In genomic region chr9:17236147-17236546, GRCh38 we compare ENCODE assay signal across 27 cellular contexts.
DNase-seq lines count a peak whose midpoint lies in the region; ATAC-seq, FAIRE-seq and TF ChIP-seq lines count a peak whose summit lies in the region.
"Had no signal": no experiment of that assay in that cellular context is flagged by ENCODE, and none has a peak within 500 bp of the region (broad histone marks: within the 10 kb centered on the region; RNA-seq: fewer than 3 reads in every experiment).

No MANE protein-coding gene starts in this region.

- CTCF ChIA-PET in HepG2 (lab: Yijun Ruan, JAX; ENCODE audit: low intra/inter-chr PET ratio, low total read pairs) = no interaction called here

- POLR2A ChIA-PET in HepG2 (lab: Yijun Ruan, JAX) = no interaction called here

- TF ChIP-seq RAD21 in HepG2 (CRISPR knock-in tag; IDR thresholded peaks at IDR 0.05) = no peak

- ATAC-seq in right lobe of liver (peak in 3 of 4 donors; percentile 51 to 57 (median 53)), HepG2 (no peak), left lobe of liver (peak; percentile 37), mucosa of descending colon (no peak), esophagus mucosa (no peak)
- ATAC-seq: A549, Panc1, T-cell had no signal

- 27% methylated on average over 2 of the region's 2 CpGs for WGBS in right lobe of liver (ENCODE audit: insufficient coverage, low coverage, low lambda C conversion rate, missing lambda C conversion rate)
- WGBS in HepG2 (ENCODE audit: low lambda C conversion rate) = 43% methylated on average over 2 of the region's 2 CpGs

- FAIRE-seq in HepG2 (lab: Jason Lieb, UNC) = no peak
- FAIRE-seq: A549, GM12892, GM19239, H1 had no signal

- no peak for TF ChIP-seq CTCF in right lobe of liver (IDR thresholded peaks at IDR 0.05)
- TF ChIP-seq CTCF in HepG2 (CRISPR knock-in tag; IDR thresholded peaks at IDR 0.05) = no peak
- no peak for TF ChIP-seq CTCF in mucosa of descending colon (IDR thresholded peaks at IDR 0.05)

- H3K9me3 ChIP-seq in right lobe of liver (no peaks in the 10 kb centered on the region), HepG2 (ENCODE audit: low read length) (peaks cover 16% of the 10 kb centered on the region), mucosa of descending colon (no peaks in the 10 kb centered on the region)
- H3K9me3 ChIP-seq: A549 had no signal

- no peak for TF ChIP-seq EP300 in HepG2 (IDR thresholded peaks at IDR 0.05; ENCODE audit: low read depth in 2 of 2, low read length in 2 of 2)
- TF ChIP-seq EP300 in HepG2 (CRISPR knock-in tag; IDR thresholded peaks at IDR 0.05; ENCODE audit: borderline replicate concordance) = no peak

- no peak overlapping the region for H3K4me2 ChIP-seq in HepG2 (ENCODE audit: low read depth, low read length)
- H3K4me2 ChIP-seq: A549; BLaER1 treated with 17β-estradiol and CSF1 and Interleukin-3, amounts not matched to agents 10 nM and 100 nM; KMS-11 had no signal

- no peak overlapping the region for H3K9ac ChIP-seq in HepG2 (ENCODE audit: insufficient read depth, low read depth, low read length)
- H3K9ac ChIP-seq: BLaER1 treated with 17β-estradiol and CSF1 and Interleukin-3, amounts not matched to agents 10 nM and 100 nM; KMS-11 had no signal

- intact Hi-C loops in right lobe of liver (cut with DNase I) (no loop called here), HepG2 (cut with micrococcal nuclease; ENCODE audit: unreplicated experiment) (no loop called here), mucosa of descending colon (cut with DNase I, micrococcal nuclease) (no loop called here)

- H3K79me2 ChIP-seq in HepG2 (ENCODE audit: insufficient read depth, low read length) = no peaks in the 10 kb centered on the region

- H3K27me3 ChIP-seq in right lobe of liver (no peaks in the 10 kb centered on the region), HepG2 (ENCODE audit: control insufficient read depth in 1 of 2, insufficient read depth in 2 of 2, low read length in 2 of 2) (no peaks in the 10 kb centered on the region)
- H3K27me3 ChIP-seq: BLaER1 treated with 17β-estradiol and CSF1 and Interleukin-3, amounts not matched to agents 10 nM and 100 nM had no signal

- DNase-seq in right lobe of liver = no peak
- no peak for DNase-seq in HepG2 (ENCODE audit: low spot score)
- peak; percentile 46 for DNase-seq in NCI-H748 treated with DMSO at 0.1 percent for 48 hours (lab: John Stamatoyannopoulos, UW)
- DNase-seq in left lobe of liver (ENCODE audit: low spot score) = no peak
- DNase-seq in DMS 273 treated with DMSO at 0.1 percent for 48 hours (lab: John Stamatoyannopoulos, UW) = no peak
- DNase-seq in mucosa of descending colon = no peak
- DNase-seq: AML-193; CD4-positive, alpha-beta T cell; DND-41; HCEC 1CT; NCI-H1092; NCI-H1694 treated with DMSO at 0.1 percent for 48 hours; NCI-H2081 treated with DMSO at 0.1 percent for 48 hours; NCI-H2171; NCI-H345; NCI-H510A treated with DMSO at 0.1 percent for 48 hours; SHP77; T-cell had no signal

- TF ChIP-seq POLR2A in right lobe of liver (IDR thresholded peaks at IDR 0.05) = no peak
- no peak for TF ChIP-seq POLR2A in HepG2 (IDR thresholded peaks at IDR 0.05; ENCODE audit: insufficient read depth in 1 of 2, low read depth in 2 of 2, low read length in 2 of 2)

- H3K27ac ChIP-seq in right lobe of liver (no peak overlapping the region), HepG2 (ENCODE audit: extremely low read length, insufficient read depth, low read length) (no peak overlapping the region)
- H3K27ac ChIP-seq: A549; BLaER1 treated with 17β-estradiol and CSF1 and Interleukin-3, amounts not matched to agents 10 nM and 100 nM; KMS-11; RWPE1 had no signal

- H3K4me1 ChIP-seq in right lobe of liver = peaks cover 0 to 9% (median 1%) of the 10 kb centered on the region in 4 donors
- H3K4me1 ChIP-seq in HepG2 (ENCODE audit: insufficient read depth, low read length) = no peaks in the 10 kb centered on the region
- no peaks in the 10 kb centered on the region for H3K4me1 ChIP-seq in mucosa of descending colon (ENCODE audit: low read depth)
- H3K4me1 ChIP-seq: A549 had no signal

- H3K4me3 ChIP-seq in right lobe of liver (no peak overlapping the region), HepG2 (replicated peaks in 1 of 3; ENCODE audit: insufficient read depth in 1 of 3, low read depth in 2 of 3, low read length in 3 of 3) (no peak overlapping the region), mucosa of descending colon (no peak overlapping the region)
- H3K4me3 ChIP-seq: A549; BLaER1 treated with 17β-estradiol and CSF1 and Interleukin-3, amounts not matched to agents 10 nM and 100 nM had no signal

- no peaks in the 10 kb centered on the region for H4K20me1 ChIP-seq in HepG2 (ENCODE audit: insufficient read depth, low read length)
- H4K20me1 ChIP-seq: BLaER1 treated with 17β-estradiol and CSF1 and Interleukin-3, amounts not matched to agents 10 nM and 100 nM had no signal

- no peaks in the 10 kb centered on the region for H3K36me3 ChIP-seq in right lobe of liver
- H3K36me3 ChIP-seq in HepG2 (replicated peaks in 1 of 2; ENCODE audit: control insufficient read depth in 1 of 2, insufficient read depth in 2 of 2, low read length in 2 of 2) = no peaks in the 10 kb centered on the region
- no peaks in the 10 kb centered on the region for H3K36me3 ChIP-seq in mucosa of descending colon (ENCODE audit: low read depth)

- in situ Hi-C loops in HepG2 (cut with HindIII; ENCODE audit: extremely low pct_ligation_motif_present, low pct_unique_long_range_greater_than_20kb) = loop anchor here (10.0 kb wide), 1 partner anchor 51 kb away; no protein-coding TSS in a partner anchor

- H2AFZ ChIP-seq in HepG2 (ENCODE audit: low read length) = no peak overlapping the region

- BruUV-seq in HepG2 (replicated peaks; lab: Mats Ljungman, UMichigan) = no TSS peak

TF ChIP-seq in HepG2, 621 proteins besides CTCF, POLR2A, EP300 and RAD21:
- TF ChIP-seq ZSCAN12 (CRISPR knock-in tag; IDR thresholded peaks at IDR 0.05) = no peak
TF ChIP-seq in HepG2: peak in this region for 0.

Comparison
In these comparisons a context has a peak if more than half of its experiments do, and no peak if none do; other contexts are left out.
1. ATAC-seq: peak in right lobe of liver (3 of 4) and left lobe of liver (single experiment); none in HepG2 (single experiment), mucosa of descending colon (single experiment) and esophagus mucosa (single experiment).